Comparison of ENCODE assay signal across 1 cellular context in the genomic region with DNA sequence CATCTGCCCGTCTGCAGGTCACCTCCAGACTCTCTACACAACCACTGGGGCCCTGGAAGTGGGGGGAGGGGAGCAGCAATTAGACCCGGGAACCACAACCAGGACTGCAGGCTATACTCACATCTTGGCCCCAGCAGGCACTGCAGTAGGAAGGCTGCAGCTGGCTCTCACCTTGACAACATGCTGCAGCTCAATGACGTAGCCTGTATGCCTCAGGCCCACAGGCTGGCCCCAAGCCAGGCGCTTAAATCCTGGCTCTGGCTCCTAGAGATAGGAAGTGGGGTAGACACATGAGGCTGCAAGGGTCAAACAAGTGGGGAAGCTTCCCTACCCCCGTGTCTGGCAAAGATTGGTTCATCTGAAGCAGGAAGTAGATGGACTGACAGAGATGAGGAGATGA.
TF ChIP-seq lines count a peak whose summit lies in the region.

No MANE protein-coding gene starts in this region.

TF ChIP-seq in K562, 482 proteins besides CTCF, POLR2A, EP300 and RAD21 (continued from another document):
- TF ChIP-seq NR4A1 (CRISPR knock-in tag; IDR thresholded peaks at IDR 0.05) (no peak), NR4A1 (tag; IDR thresholded peaks at IDR 0.05) (no peak), ZNF79 (CRISPR knock-in tag; IDR thresholded peaks at IDR 0.05; ENCODE audit: low read depth) (no peak), TBL1XR1 (IDR thresholded peaks at IDR 0.05; ENCODE audit: low read length in 2 of 2) (peak in 1 of 2 experiments; percentile 65; a peak in 2 of 4 replicates), KDM5B (IDR thresholded peaks at IDR 0.05; ENCODE audit: insufficient replicate concordance, low read depth, low read length) (no peak), NFIC (IDR thresholded peaks at IDR 0.05) (peak; percentile 95), ZNF696 (CRISPR knock-in tag; conservative IDR thresholded peaks at IDR 0.05) (no peak), ZKSCAN8 (CRISPR knock-in tag; IDR thresholded peaks at IDR 0.05) (no peak), TEAD2 (tag; IDR thresholded peaks at IDR 0.05) (no peak), RFX5 (IDR thresholded peaks at IDR 0.05; ENCODE audit: low read depth, low read length) (no peak), DACH1 (IDR thresholded peaks at IDR 0.05; ENCODE audit: partially characterized antibody) (no peak), NFIX (CRISPR knock-in tag; IDR thresholded peaks at IDR 0.05; ENCODE audit: low read depth) (no peak), EGR1 (conservative IDR thresholded peaks at IDR 0.05) (0 out of 2 replicates have a peak, but pooled peaks have one; percentile 33), POU5F1 (IDR thresholded peaks at IDR 0.05; ENCODE audit: borderline replicate concordance, low read depth, low read length, partially characterized antibody) (no peak), BACH1 (tag; IDR thresholded peaks at IDR 0.05) (no peak), HDAC6 (IDR thresholded peaks at IDR 0.05; ENCODE audit: low read depth, low read length) (no peak), ETV1 (tag; conservative IDR thresholded peaks at IDR 0.05; ENCODE audit: low read depth) (no peak), BCOR (IDR thresholded peaks at IDR 0.05) (no peak), HDAC8 (tag; IDR thresholded peaks at IDR 0.05) (no peak), KDM1A (IDR thresholded peaks at IDR 0.05) (peak; percentile 74 to 86), CBFA2T3 (IDR thresholded peaks at IDR 0.05) (peak; percentile 87), ZNF134 (CRISPR knock-in tag; conservative IDR thresholded peaks at IDR 0.05) (no peak), TRIM24 (IDR thresholded peaks at IDR 0.05) (no peak; a peak in 1 of 4 replicates), JUND (IDR thresholded peaks at IDR 0.05; ENCODE audit: borderline replicate concordance, low read depth, low read length) (peak; percentile 42; the same call in 1 of the 2 replicates), JUND (tag; IDR thresholded peaks at IDR 0.05; ENCODE audit: borderline replicate concordance, low read depth, low read length) (no peak; the same call in 2 of the 3 replicates), ZNF133 (CRISPR knock-in tag; IDR thresholded peaks at IDR 0.05) (no peak), SLC30A9 (CRISPR knock-in tag; IDR thresholded peaks at IDR 0.05) (no peak), PHF20 (IDR thresholded peaks at IDR 0.05; ENCODE audit: partially characterized antibody) (no peak), SREBF1 (IDR thresholded peaks at IDR 0.05; ENCODE audit: borderline replicate concordance, low read depth, low read length) (no peak), PHB2 (IDR thresholded peaks at IDR 0.05; ENCODE audit: low read depth) (no peak), EP400 (IDR thresholded peaks at IDR 0.05) (no peak), PTTG1 (tag; IDR thresholded peaks at IDR 0.05; ENCODE audit: low read depth) (no peak), KLF1 (tag; IDR thresholded peaks at IDR 0.05) (no peak), KAT2B (IDR thresholded peaks at IDR 0.05; ENCODE audit: low read depth, low read length) (no peak)
- TF ChIP-seq, protein P1, sequence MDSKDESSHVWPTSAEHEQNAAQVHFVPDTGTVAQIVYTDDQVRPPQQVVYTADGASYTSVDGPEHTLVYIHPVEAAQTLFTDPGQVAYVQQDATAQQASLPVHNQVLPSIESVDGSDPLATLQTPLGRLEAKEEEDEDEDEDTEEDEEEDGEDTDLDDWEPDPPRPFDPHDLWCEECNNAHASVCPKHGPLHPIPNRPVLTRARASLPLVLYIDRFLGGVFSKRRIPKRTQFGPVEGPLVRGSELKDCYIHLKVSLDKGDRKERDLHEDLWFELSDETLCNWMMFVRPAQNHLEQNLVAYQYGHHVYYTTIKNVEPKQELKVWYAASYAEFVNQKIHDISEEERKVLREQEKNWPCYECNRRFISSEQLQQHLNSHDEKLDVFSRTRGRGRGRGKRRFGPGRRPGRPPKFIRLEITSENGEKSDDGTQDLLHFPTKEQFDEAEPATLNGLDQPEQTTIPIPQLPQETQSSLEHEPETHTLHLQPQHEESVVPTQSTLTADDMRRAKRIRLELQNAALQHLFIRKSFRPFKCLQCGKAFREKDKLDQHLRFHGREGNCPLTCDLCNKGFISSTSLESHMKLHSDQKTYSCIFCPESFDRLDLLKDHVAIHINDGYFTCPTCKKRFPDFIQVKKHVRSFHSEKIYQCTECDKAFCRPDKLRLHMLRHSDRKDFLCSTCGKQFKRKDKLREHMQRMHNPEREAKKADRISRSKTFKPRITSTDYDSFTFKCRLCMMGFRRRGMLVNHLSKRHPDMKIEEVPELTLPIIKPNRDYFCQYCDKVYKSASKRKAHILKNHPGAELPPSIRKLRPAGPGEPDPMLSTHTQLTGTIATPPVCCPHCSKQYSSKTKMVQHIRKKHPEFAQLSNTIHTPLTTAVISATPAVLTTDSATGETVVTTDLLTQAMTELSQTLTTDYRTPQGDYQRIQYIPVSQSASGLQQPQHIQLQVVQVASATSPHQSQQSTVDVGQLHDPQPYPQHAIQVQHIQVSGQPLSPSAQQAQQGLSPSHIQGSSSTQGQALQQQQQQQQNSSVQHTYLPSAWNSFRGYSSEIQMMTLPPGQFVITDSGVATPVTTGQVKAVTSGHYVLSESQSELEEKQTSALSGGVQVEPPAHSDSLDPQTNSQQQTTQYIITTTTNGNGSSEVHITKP (IDR thresholded peaks at IDR 0.05; ENCODE audit: partially characterized antibody) = peak; percentile 77
- TF ChIP-seq, protein P2, sequence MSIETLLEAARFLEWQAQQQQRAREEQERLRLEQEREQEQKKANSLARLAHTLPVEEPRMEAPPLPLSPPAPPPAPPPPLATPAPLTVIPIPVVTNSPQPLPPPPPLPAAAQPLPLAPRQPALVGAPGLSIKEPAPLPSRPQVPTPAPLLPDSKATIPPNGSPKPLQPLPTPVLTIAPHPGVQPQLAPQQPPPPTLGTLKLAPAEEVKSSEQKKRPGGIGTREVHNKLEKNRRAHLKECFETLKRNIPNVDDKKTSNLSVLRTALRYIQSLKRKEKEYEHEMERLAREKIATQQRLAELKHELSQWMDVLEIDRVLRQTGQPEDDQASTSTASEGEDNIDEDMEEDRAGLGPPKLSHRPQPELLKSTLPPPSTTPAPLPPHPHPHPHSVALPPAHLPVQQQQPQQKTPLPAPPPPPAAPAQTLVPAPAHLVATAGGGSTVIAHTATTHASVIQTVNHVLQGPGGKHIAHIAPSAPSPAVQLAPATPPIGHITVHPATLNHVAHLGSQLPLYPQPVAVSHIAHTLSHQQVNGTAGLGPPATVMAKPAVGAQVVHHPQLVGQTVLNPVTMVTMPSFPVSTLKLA (conservative IDR thresholded peaks at IDR 0.05) = peak in 1 of 2 experiments; percentile 50; a peak in 2 of 4 replicates
- TF ChIP-seq, protein P3, sequence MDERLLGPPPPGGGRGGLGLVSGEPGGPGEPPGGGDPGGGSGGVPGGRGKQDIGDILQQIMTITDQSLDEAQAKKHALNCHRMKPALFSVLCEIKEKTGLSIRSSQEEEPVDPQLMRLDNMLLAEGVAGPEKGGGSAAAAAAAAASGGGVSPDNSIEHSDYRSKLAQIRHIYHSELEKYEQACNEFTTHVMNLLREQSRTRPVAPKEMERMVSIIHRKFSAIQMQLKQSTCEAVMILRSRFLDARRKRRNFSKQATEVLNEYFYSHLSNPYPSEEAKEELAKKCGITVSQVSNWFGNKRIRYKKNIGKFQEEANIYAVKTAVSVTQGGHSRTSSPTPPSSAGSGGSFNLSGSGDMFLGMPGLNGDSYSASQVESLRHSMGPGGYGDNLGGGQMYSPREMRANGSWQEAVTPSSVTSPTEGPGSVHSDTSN (CRISPR knock-in tag; IDR thresholded peaks at IDR 0.05; ENCODE audit: low read depth) = no peak
- TF ChIP-seq, protein P3 (tag; conservative IDR thresholded peaks at IDR 0.05; ENCODE audit: low read depth) = no peak
